Comparison of ENCODE assay signal across 11 cellular contexts in genomic region chr4:2497931-2498330, GRCh38. TPM values are rescaled to one million over a fixed set of nuclear protein-coding genes. Genes with fewer than 3 reads are reported as not detected.
DNase-seq lines count a peak whose midpoint lies in the region; ATAC-seq, FAIRE-seq and TF ChIP-seq lines count a peak whose summit lies in the region.
"Had no signal": no experiment of that assay in that cellular context is flagged by ENCODE, and none has a peak within 500 bp of the region (broad histone marks: within the 10 kb centered on the region; RNA-seq: fewer than 3 reads in every experiment).

No MANE protein-coding gene starts in this region.

- peak; percentile 44 to 82 (median 52) for ATAC-seq in right lobe of liver
- no peak for ATAC-seq in HepG2
- peak; percentile 89 for ATAC-seq in HG02852 (IDR thresholded peaks at IDR 0.05; ENCODE audit: unreplicated experiment)
- ATAC-seq in upper lobe of right lung: peak; percentile 84

- H3K36me3 ChIP-seq in right lobe of liver: peaks cover 0 to 40% (median 25%) of the 10 kb centered on the region in 4 donors
- peaks cover 36 to 66% of the 10 kb centered on the region in 2 experiments; a peak in 4 of 5 replicates for H3K36me3 ChIP-seq in HepG2 (replicated peaks in 1 of 2; ENCODE audit: control insufficient read depth in 1 of 2, insufficient read depth in 2 of 2, low read length in 2 of 2)
- H3K36me3 ChIP-seq in upper lobe of right lung: peaks cover 74% of the 10 kb centered on the region
- peaks cover 17 to 100% (median 49%) of the 10 kb centered on the region in 3 donors for H3K36me3 ChIP-seq in esophagus squamous epithelium

- 81% methylated on average over 8 of the region's 9 CpGs for WGBS in right lobe of liver (ENCODE audit: insufficient coverage, low coverage, low lambda C conversion rate, missing lambda C conversion rate)
- WGBS in HepG2 (ENCODE audit: low lambda C conversion rate): 97% methylated on average over 9 of the region's 9 CpGs
- 91 to 95% methylated on average over 8 to 9 of the region's 9 CpGs for WGBS in esophagus squamous epithelium, 2 donors

- H3K4me2 ChIP-seq in HepG2 (ENCODE audit: low read depth, low read length): no peak overlapping the region

- H3K4me3 ChIP-seq in right lobe of liver (no peak overlapping the region), HepG2 (replicated peaks in 1 of 3; ENCODE audit: insufficient read depth in 1 of 3, low read depth in 2 of 3, low read length in 3 of 3) (no peak overlapping the region), upper lobe of right lung (no peak overlapping the region), esophagus squamous epithelium (no peak overlapping the region)
- H3K4me3 ChIP-seq: GM23248, suprapubic skin had no signal

- H3K9me3 ChIP-seq in right lobe of liver: no peaks in the 10 kb centered on the region
- H3K9me3 ChIP-seq in HepG2 (ENCODE audit: low read length): no peaks in the 10 kb centered on the region
- H3K9me3 ChIP-seq in upper lobe of right lung: no peaks in the 10 kb centered on the region
- H3K9me3 ChIP-seq in esophagus squamous epithelium: no peaks in the 10 kb centered on the region
- H3K9me3 ChIP-seq: suprapubic skin had no signal

- H3K27ac ChIP-seq in right lobe of liver: no peak overlapping the region
- no peak overlapping the region for H3K27ac ChIP-seq in HepG2 (ENCODE audit: extremely low read length, insufficient read depth, low read length)
- H3K27ac ChIP-seq in upper lobe of right lung: no peak overlapping the region
- H3K27ac ChIP-seq in esophagus squamous epithelium: no peak overlapping the region
- H3K27ac ChIP-seq: GM23248, suprapubic skin had no signal

- BruUV-seq in HepG2 (replicated peaks; lab: Mats Ljungman, UMichigan): no TSS peak

- POLR2A ChIA-PET in HepG2 (lab: Yijun Ruan, JAX): no interaction called here

- no peaks in the 10 kb centered on the region for H3K4me1 ChIP-seq in right lobe of liver
- H3K4me1 ChIP-seq in HepG2 (ENCODE audit: insufficient read depth, low read length): peaks cover 14% of the 10 kb centered on the region
- peaks cover 7% of the 10 kb centered on the region for H3K4me1 ChIP-seq in upper lobe of right lung
- H3K4me1 ChIP-seq in esophagus squamous epithelium: peaks cover 0 to 13% (median 4%) of the 10 kb centered on the region in 3 donors
- H3K4me1 ChIP-seq: suprapubic skin had no signal

- no peak for TF ChIP-seq RAD21 in HepG2 (CRISPR knock-in tag; IDR thresholded peaks at IDR 0.05)

- CTCF ChIA-PET in HepG2 (lab: Yijun Ruan, JAX; ENCODE audit: low intra/inter-chr PET ratio, low total read pairs): no interaction called here

- no peak for TF ChIP-seq EP300 in HepG2 (IDR thresholded peaks at IDR 0.05; ENCODE audit: low read depth in 2 of 2, low read length in 2 of 2)
- TF ChIP-seq EP300 in HepG2 (CRISPR knock-in tag; IDR thresholded peaks at IDR 0.05; ENCODE audit: borderline replicate concordance): no peak

- no peak for DNase-seq in right lobe of liver
- DNase-seq in HepG2 (ENCODE audit: low spot score): no peak
- DNase-seq in MV-4-11 (lab: John Stamatoyannopoulos, UW): peak; percentile 97
- no peak for DNase-seq in upper lobe of right lung
- no peak for DNase-seq in urothelium cell line (ENCODE audit: low spot score)
- DNase-seq in central memory CD4-positive, alpha-beta T cell: no peak
- no peak for DNase-seq in esophagus squamous epithelium (lab: John Stamatoyannopoulos, UW)
- DNase-seq: GM23248 had no signal

- TF ChIP-seq CTCF in right lobe of liver (IDR thresholded peaks at IDR 0.05): no peak
- no peak for TF ChIP-seq CTCF in HepG2 (CRISPR knock-in tag; IDR thresholded peaks at IDR 0.05)
- TF ChIP-seq CTCF in upper lobe of right lung (IDR thresholded peaks at IDR 0.05): no peak
- no peak for TF ChIP-seq CTCF in esophagus squamous epithelium (IDR thresholded peaks at IDR 0.05)

- H3K27me3 ChIP-seq in right lobe of liver (no peaks in the 10 kb centered on the region), HepG2 (ENCODE audit: control insufficient read depth in 1 of 2, insufficient read depth in 2 of 2, low read length in 2 of 2) (no peaks in the 10 kb centered on the region), upper lobe of right lung (no peaks in the 10 kb centered on the region), esophagus squamous epithelium (no peaks in the 10 kb centered on the region)
- H3K27me3 ChIP-seq: suprapubic skin had no signal

- H3K9ac ChIP-seq in HepG2 (ENCODE audit: insufficient read depth, low read depth, low read length): no peak overlapping the region
- H3K9ac ChIP-seq: GM23248 had no signal

- TF ChIP-seq POLR2A in right lobe of liver (IDR thresholded peaks at IDR 0.05) (no peak), HepG2 (IDR thresholded peaks at IDR 0.05; ENCODE audit: insufficient read depth in 1 of 2, low read depth in 2 of 2, low read length in 2 of 2) (no peak), esophagus squamous epithelium (IDR thresholded peaks at IDR 0.05) (no peak)

- H4K20me1 ChIP-seq in HepG2 (ENCODE audit: insufficient read depth, low read length): 0 out of 2 replicates have a peak, but pooled peaks cover 5% of the 10 kb centered on the region

- FAIRE-seq in HepG2 (lab: Jason Lieb, UNC) (no peak), urothelium cell line (lab: Jason Lieb, UNC) (no peak)
- FAIRE-seq: bronchial epithelial cell had no signal

- peaks cover 7% of the 10 kb centered on the region for H3K79me2 ChIP-seq in HepG2 (ENCODE audit: insufficient read depth, low read length)

- in situ Hi-C loops in HepG2 (cut with HindIII; ENCODE audit: extremely low pct_ligation_motif_present, low pct_unique_long_range_greater_than_20kb): no loop called here

- intact Hi-C loops in right lobe of liver (cut with DNase I): no loop called here
- intact Hi-C loops in HepG2 (cut with micrococcal nuclease; ENCODE audit: unreplicated experiment): no loop called here
- intact Hi-C loops in upper lobe of right lung (cut with DNase I): no loop called here
- intact Hi-C loops in esophagus squamous epithelium (cut with DNase I): no loop called here

- H2AFZ ChIP-seq in HepG2 (ENCODE audit: low read length): no peak overlapping the region
- H2AFZ ChIP-seq: GM23248 had no signal

TF ChIP-seq in HepG2, 621 proteins besides CTCF, POLR2A, EP300 and RAD21 (continues in another document):
- TF ChIP-seq ZNF253 (CRISPR knock-in tag; IDR thresholded peaks at IDR 0.05; ENCODE audit: borderline replicate concordance): no peak

RNA-seq across cellular contexts. Expression of gene RNF4, which starts 29.0 kb away (rescaled TPM):
- 10 to 100 TPM; 16.2 to 22.5 (median 18.0) TPM for total RNA-seq in right lobe of liver
- 38.1 and 46.7 TPM in 2 replicates for total RNA-seq in HepG2 (2016; rRNA removed; fragmentation: Illumina TruSeq; extraction: Trizol)
- total RNA-seq in HepG2 (2016; cell fraction: cytosol; rRNA removed; fragmentation: Illumina TruSeq; extraction: Trizol; ENCODE audit: low read depth): 16.3 and 17.2 TPM in 2 replicates
- total RNA-seq in HepG2 (2016; cell fraction: insoluble cytoplasmic fraction; rRNA removed; fragmentation: Illumina TruSeq; extraction: Trizol): 36.0 and 47.6 TPM in 2 replicates
- 24.2 and 25.2 TPM in 2 replicates for total RNA-seq in HepG2 (2016; cell fraction: membrane; rRNA removed; fragmentation: Illumina TruSeq; extraction: Trizol)
- 34.8 and 37.0 TPM in 2 replicates for total RNA-seq in HepG2 (2016; cell fraction: nucleus; rRNA removed; fragmentation: Illumina TruSeq; extraction: Trizol)
- 40.3 and 45.1 TPM in 2 replicates for polyA plus RNA-seq in HepG2 (2011; rRNA removed)
- 34.5 and 42.3 TPM in 2 replicates for polyA plus RNA-seq in HepG2 (2011; cell fraction: cytosol; rRNA removed)
- polyA plus RNA-seq in HepG2 (2011; cell fraction: nucleus; rRNA removed): 33.3 and 33.4 TPM in 2 replicates
- polyA plus RNA-seq in HepG2 (2012): 27.9 and 28.2 TPM in 2 replicates
- polyA plus RNA-seq in HepG2 (2016; cell fraction: cytosol; fragmentation: Illumina TruSeq; extraction: Trizol; ENCODE audit: low read depth): 3.3 and 5.5 TPM in 2 replicates
- 45.3 and 46.1 TPM in 2 replicates for polyA plus RNA-seq in HepG2 (2016; cell fraction: insoluble cytoplasmic fraction; fragmentation: Illumina TruSeq; extraction: Trizol; ENCODE audit: low read depth)
- polyA plus RNA-seq in HepG2 (2016; cell fraction: membrane; fragmentation: Illumina TruSeq; extraction: Trizol; ENCODE audit: low read depth): 12.0 and 14.1 TPM in 2 replicates
- 33.1 and 33.8 TPM in 2 replicates for polyA plus RNA-seq in HepG2 (2016; cell fraction: nucleus; fragmentation: Illumina TruSeq; extraction: Trizol; ENCODE audit: insufficient read depth, low read depth)
- 65.3 and 74.2 TPM in 2 replicates for polyA minus RNA-seq in HepG2 (2011; rRNA and poly(A)+ RNA removed; ENCODE audit: low replicate concordance)
- 36.1 and 36.8 TPM in 2 replicates for polyA minus RNA-seq in HepG2 (2011; cell fraction: cytosol; rRNA and poly(A)+ RNA removed)
- polyA minus RNA-seq in HepG2 (2011; cell fraction: nucleus; rRNA and poly(A)+ RNA removed): 55.2 and 60.3 TPM in 2 replicates
- 41.0 TPM for total RNA-seq in upper lobe of right lung
- 10 to 100 TPM; 29.6 to 38.1 (median 32.6) TPM for total RNA-seq in esophagus squamous epithelium

RNA-seq across cellular contexts. Expression of gene FAM193A, which starts 38.5 kb away (rescaled TPM):
- total RNA-seq in right lobe of liver (10 to 100 TPM in 2 of 6 experiments, 1 to 10 TPM in 4; 8.5 to 12.3 (median 9.7) TPM), HepG2 (2016; rRNA removed; fragmentation: Illumina TruSeq; extraction: Trizol) (7.2 and 8.7 TPM in 2 replicates), upper lobe of right lung (28.9 TPM), esophagus squamous epithelium (10 to 100 TPM in 3 of 4 donors, 1 to 10 TPM in 1; 9.8 to 18.7 (median 16.4) TPM)
- total RNA-seq in HepG2 (2016; cell fraction: cytosol; rRNA removed; fragmentation: Illumina TruSeq; extraction: Trizol; ENCODE audit: low read depth): 10.0 and 11.2 TPM in 2 replicates
- 6.1 and 8.2 TPM in 2 replicates for total RNA-seq in HepG2 (2016; cell fraction: insoluble cytoplasmic fraction; rRNA removed; fragmentation: Illumina TruSeq; extraction: Trizol)
- 9.2 and 9.9 TPM in 2 replicates for total RNA-seq in HepG2 (2016; cell fraction: membrane; rRNA removed; fragmentation: Illumina TruSeq; extraction: Trizol)
- total RNA-seq in HepG2 (2016; cell fraction: nucleus; rRNA removed; fragmentation: Illumina TruSeq; extraction: Trizol): 12.3 and 15.0 TPM in 2 replicates
- 5.7 and 6.0 TPM in 2 replicates for polyA plus RNA-seq in HepG2 (2011; rRNA removed)
- 3.9 and 4.1 TPM in 2 replicates for polyA plus RNA-seq in HepG2 (2011; cell fraction: cytosol; rRNA removed)
- polyA plus RNA-seq in HepG2 (2011; cell fraction: nucleus; rRNA removed): 19.7 and 23.8 TPM in 2 replicates
- 10.7 and 11.2 TPM in 2 replicates for polyA plus RNA-seq in HepG2 (2012)
- polyA plus RNA-seq in HepG2 (2016; cell fraction: cytosol; fragmentation: Illumina TruSeq; extraction: Trizol; ENCODE audit: low read depth): 1.3 and 1.9 TPM in 2 replicates
- 6.5 and 8.6 TPM in 2 replicates for polyA plus RNA-seq in HepG2 (2016; cell fraction: insoluble cytoplasmic fraction; fragmentation: Illumina TruSeq; extraction: Trizol; ENCODE audit: low read depth)
- polyA plus RNA-seq in HepG2 (2016; cell fraction: membrane; fragmentation: Illumina TruSeq; extraction: Trizol; ENCODE audit: low read depth): 3.8 and 4.2 TPM in 2 replicates
- 32.1 and 35.7 TPM in 2 replicates for polyA plus RNA-seq in HepG2 (2016; cell fraction: nucleus; fragmentation: Illumina TruSeq; extraction: Trizol; ENCODE audit: insufficient read depth, low read depth)
- 12.2 and 18.8 TPM in 2 replicates for polyA minus RNA-seq in HepG2 (2011; rRNA and poly(A)+ RNA removed; ENCODE audit: low replicate concordance)
- 10.0 and 11.0 TPM in 2 replicates for polyA minus RNA-seq in HepG2 (2011; cell fraction: cytosol; rRNA and poly(A)+ RNA removed)
- polyA minus RNA-seq in HepG2 (2011; cell fraction: nucleus; rRNA and poly(A)+ RNA removed): 28.3 and 28.6 TPM in 2 replicates
